1 cellular context compared by ENCODE assay signal in the genomic region with DNA sequence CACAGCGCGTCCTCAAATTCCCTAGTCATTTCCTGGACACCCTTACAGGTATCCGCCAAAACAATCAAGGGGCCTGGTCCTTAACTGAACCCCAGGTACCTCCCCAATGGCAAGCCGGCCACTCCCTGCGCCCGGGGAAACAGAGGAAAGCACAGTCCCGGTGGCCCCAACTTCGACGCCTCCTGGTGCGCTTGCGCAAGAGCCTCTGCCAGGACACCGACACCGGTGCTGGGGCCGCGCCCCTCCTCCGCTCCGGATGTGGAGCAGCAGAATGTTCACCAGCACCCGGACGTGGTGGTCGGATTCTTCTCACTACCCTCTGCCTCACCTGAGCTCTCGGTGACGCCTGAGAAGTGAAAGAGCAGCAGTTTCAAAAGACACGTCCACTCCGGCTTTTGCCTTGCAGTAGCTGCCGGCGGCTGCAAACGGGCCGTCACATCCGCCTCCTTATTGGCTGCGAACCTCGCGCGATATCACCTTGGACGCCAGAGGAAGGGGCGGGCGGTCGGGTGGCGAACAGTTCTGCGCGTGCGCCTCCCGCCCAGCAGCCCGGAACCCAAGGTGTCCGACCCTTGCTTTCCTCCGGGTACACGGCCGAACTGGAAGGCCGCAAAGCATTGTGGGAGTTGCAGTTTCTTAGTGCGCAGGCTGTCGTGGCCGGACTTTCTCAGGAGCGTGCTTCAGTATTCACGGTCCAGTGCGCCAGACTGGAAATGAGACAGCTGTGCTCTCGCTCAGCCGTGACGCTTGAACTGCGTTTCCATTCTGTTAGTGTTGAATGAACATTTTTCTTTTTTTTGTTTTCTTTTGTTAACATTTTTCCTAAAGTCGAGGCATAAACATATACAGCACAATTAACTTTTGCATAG.
A peak's percentile ranks its signal among the peaks of the same experiment; 100 is the strongest.
TF ChIP-seq lines count a peak whose summit lies in the region.

A gene with protein sequence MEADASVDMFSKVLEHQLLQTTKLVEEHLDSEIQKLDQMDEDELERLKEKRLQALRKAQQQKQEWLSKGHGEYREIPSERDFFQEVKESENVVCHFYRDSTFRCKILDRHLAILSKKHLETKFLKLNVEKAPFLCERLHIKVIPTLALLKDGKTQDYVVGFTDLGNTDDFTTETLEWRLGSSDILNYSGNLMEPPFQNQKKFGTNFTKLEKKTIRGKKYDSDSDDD (minus strand): TSS at position 423 of the 869 bp plus-strand sequence. CDS start 3,123 bp downstream, outside the sequence.

TF ChIP-seq in HepG2, 621 proteins besides CTCF, POLR2A, EP300 and RAD21 (continued from another document and continues in another):
- TF ChIP-seq, protein P1, sequence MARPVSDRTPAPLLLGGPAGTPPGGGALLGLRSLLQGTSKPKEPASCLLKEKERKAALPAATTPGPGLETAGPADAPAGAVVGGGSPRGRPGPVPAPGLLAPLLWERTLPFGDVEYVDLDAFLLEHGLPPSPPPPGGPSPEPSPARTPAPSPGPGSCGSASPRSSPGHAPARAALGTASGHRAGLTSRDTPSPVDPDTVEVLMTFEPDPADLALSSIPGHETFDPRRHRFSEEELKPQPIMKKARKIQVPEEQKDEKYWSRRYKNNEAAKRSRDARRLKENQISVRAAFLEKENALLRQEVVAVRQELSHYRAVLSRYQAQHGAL (CRISPR knock-in tag; IDR thresholded peaks at IDR 0.05; ENCODE audit: not compliant biosample characterization) = no peak
- TF ChIP-seq FLYWCH1 (CRISPR knock-in tag; IDR thresholded peaks at IDR 0.05) (no peak), ZNF333 (CRISPR knock-in tag; IDR thresholded peaks at IDR 0.05; ENCODE audit: borderline replicate concordance) (peak; percentile 97), SAFB2 (CRISPR knock-in tag; IDR thresholded peaks at IDR 0.05; ENCODE audit: borderline replicate concordance, low read depth) (peak; percentile 93; the same call in 1 of the 2 replicates), TBP (CRISPR knock-in tag; IDR thresholded peaks at IDR 0.05) (no peak), ZNF768 (CRISPR knock-in tag; IDR thresholded peaks at IDR 0.05) (peak; percentile 56; the same call in 1 of the 2 replicates), ESRRA (CRISPR knock-in tag; IDR thresholded peaks at IDR 0.05; ENCODE audit: low read depth) (peak; percentile 77), ZSCAN30 (CRISPR knock-in tag; IDR thresholded peaks at IDR 0.05) (no peak; the same call in 1 of the 2 replicates), EZH2 (conservative IDR thresholded peaks at IDR 0.05; ENCODE audit: low read depth, low read length) (no peak), ZFP82 (CRISPR knock-in tag; IDR thresholded peaks at IDR 0.05; ENCODE audit: borderline replicate concordance) (peak; percentile 88; the same call in 1 of the 2 replicates), ZNF720 (CRISPR knock-in tag; IDR thresholded peaks at IDR 0.05) (no peak), ZNF232 (CRISPR knock-in tag; IDR thresholded peaks at IDR 0.05; ENCODE audit: borderline replicate concordance) (peak; percentile 85; the same call in 1 of the 2 replicates), HOXA5 (CRISPR knock-in tag; IDR thresholded peaks at IDR 0.05) (no peak), GABPB1 (CRISPR knock-in tag; IDR thresholded peaks at IDR 0.05) (peak; percentile 98), SIN3B (IDR thresholded peaks at IDR 0.05; ENCODE audit: low read length) (peak; percentile 81), MATR3 (CRISPR knock-in tag; IDR thresholded peaks at IDR 0.05) (no peak), MYC (CRISPR knock-in tag; IDR thresholded peaks at IDR 0.05; ENCODE audit: borderline replicate concordance) (peak; percentile 96), EED (CRISPR knock-in tag; IDR thresholded peaks at IDR 0.05) (no peak), ZBTB7A (CRISPR knock-in tag; IDR thresholded peaks at IDR 0.05) (peak; percentile 84), ZNF101 (CRISPR knock-in tag; IDR thresholded peaks at IDR 0.05; ENCODE audit: borderline replicate concordance, low read depth) (0 out of 2 replicates have a peak, but pooled peaks have one; percentile 74), HOXA3 (CRISPR knock-in tag; IDR thresholded peaks at IDR 0.05) (peak; percentile 96), SRF (IDR thresholded peaks at IDR 0.05; ENCODE audit: low read depth, low read length) (peak; percentile 71; the same call in 1 of the 2 replicates), RFXANK (CRISPR knock-in tag; IDR thresholded peaks at IDR 0.05) (peak; percentile 87)
- TF ChIP-seq, protein P2, sequence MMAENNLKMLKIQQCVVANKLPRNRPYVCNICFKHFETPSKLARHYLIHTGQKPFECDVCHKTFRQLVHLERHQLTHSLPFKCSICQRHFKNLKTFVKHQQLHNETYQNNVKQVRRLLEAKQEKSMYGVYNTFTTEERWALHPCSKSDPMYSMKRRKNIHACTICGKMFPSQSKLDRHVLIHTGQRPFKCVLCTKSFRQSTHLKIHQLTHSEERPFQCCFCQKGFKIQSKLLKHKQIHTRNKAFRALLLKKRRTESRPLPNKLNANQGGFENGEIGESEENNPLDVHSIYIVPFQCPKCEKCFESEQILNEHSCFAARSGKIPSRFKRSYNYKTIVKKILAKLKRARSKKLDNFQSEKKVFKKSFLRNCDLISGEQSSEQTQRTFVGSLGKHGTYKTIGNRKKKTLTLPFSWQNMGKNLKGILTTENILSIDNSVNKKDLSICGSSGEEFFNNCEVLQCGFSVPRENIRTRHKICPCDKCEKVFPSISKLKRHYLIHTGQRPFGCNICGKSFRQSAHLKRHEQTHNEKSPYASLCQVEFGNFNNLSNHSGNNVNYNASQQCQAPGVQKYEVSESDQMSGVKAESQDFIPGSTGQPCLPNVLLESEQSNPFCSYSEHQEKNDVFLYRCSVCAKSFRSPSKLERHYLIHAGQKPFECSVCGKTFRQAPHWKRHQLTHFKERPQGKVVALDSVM (CRISPR knock-in tag; IDR thresholded peaks at IDR 0.05) = peak; percentile 78
- TF ChIP-seq, protein P3, sequence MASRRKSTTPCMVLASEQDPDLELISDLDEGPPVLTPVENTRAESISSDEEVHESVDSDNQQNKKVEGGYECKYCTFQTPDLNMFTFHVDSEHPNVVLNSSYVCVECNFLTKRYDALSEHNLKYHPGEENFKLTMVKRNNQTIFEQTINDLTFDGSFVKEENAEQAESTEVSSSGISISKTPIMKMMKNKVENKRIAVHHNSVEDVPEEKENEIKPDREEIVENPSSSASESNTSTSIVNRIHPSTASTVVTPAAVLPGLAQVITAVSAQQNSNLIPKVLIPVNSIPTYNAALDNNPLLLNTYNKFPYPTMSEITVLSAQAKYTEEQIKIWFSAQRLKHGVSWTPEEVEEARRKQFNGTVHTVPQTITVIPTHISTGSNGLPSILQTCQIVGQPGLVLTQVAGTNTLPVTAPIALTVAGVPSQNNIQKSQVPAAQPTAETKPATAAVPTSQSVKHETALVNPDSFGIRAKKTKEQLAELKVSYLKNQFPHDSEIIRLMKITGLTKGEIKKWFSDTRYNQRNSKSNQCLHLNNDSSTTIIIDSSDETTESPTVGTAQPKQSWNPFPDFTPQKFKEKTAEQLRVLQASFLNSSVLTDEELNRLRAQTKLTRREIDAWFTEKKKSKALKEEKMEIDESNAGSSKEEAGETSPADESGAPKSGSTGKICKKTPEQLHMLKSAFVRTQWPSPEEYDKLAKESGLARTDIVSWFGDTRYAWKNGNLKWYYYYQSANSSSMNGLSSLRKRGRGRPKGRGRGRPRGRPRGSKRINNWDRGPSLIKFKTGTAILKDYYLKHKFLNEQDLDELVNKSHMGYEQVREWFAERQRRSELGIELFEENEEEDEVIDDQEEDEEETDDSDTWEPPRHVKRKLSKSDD (CRISPR knock-in tag; IDR thresholded peaks at IDR 0.05; ENCODE audit: low read depth) = 0 out of 2 replicates have a peak, but pooled peaks have one; percentile 23
- TF ChIP-seq, protein P4, sequence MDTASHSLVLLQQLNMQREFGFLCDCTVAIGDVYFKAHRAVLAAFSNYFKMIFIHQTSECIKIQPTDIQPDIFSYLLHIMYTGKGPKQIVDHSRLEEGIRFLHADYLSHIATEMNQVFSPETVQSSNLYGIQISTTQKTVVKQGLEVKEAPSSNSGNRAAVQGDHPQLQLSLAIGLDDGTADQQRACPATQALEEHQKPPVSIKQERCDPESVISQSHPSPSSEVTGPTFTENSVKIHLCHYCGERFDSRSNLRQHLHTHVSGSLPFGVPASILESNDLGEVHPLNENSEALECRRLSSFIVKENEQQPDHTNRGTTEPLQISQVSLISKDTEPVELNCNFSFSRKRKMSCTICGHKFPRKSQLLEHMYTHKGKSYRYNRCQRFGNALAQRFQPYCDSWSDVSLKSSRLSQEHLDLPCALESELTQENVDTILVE (CRISPR knock-in tag; IDR thresholded peaks at IDR 0.05) = peak; percentile 98
- TF ChIP-seq, protein P5, sequence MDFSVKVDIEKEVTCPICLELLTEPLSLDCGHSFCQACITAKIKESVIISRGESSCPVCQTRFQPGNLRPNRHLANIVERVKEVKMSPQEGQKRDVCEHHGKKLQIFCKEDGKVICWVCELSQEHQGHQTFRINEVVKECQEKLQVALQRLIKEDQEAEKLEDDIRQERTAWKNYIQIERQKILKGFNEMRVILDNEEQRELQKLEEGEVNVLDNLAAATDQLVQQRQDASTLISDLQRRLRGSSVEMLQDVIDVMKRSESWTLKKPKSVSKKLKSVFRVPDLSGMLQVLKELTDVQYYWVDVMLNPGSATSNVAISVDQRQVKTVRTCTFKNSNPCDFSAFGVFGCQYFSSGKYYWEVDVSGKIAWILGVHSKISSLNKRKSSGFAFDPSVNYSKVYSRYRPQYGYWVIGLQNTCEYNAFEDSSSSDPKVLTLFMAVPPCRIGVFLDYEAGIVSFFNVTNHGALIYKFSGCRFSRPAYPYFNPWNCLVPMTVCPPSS (IDR thresholded peaks at IDR 0.05) = no peak
- TF ChIP-seq, protein P6, sequence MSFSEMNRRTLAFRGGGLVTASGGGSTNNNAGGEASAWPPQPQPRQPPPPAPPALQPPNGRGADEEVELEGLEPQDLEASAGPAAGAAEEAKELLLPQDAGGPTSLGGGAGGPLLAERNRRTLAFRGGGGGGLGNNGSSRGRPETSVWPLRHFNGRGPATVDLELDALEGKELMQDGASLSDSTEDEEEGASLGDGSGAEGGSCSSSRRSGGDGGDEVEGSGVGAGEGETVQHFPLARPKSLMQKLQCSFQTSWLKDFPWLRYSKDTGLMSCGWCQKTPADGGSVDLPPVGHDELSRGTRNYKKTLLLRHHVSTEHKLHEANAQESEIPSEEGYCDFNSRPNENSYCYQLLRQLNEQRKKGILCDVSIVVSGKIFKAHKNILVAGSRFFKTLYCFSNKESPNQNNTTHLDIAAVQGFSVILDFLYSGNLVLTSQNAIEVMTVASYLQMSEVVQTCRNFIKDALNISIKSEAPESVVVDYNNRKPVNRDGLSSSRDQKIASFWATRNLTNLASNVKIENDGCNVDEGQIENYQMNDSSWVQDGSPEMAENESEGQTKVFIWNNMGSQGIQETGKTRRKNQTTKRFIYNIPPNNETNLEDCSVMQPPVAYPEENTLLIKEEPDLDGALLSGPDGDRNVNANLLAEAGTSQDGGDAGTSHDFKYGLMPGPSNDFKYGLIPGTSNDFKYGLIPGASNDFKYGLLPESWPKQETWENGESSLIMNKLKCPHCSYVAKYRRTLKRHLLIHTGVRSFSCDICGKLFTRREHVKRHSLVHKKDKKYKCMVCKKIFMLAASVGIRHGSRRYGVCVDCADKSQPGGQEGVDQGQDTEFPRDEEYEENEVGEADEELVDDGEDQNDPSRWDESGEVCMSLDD (CRISPR knock-in tag; IDR thresholded peaks at IDR 0.05; ENCODE audit: borderline replicate concordance) = 0 out of 2 replicates have a peak, but pooled peaks have one; percentile 25
- TF ChIP-seq, protein P7, sequence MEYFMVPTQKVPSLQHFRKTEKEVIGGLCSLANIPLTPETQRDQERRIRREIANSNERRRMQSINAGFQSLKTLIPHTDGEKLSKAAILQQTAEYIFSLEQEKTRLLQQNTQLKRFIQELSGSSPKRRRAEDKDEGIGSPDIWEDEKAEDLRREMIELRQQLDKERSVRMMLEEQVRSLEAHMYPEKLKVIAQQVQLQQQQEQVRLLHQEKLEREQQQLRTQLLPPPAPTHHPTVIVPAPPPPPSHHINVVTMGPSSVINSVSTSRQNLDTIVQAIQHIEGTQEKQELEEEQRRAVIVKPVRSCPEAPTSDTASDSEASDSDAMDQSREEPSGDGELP (IDR thresholded peaks at IDR 0.05; ENCODE audit: borderline replicate concordance, low read depth) = peak; percentile 80; the same call in 1 of the 2 replicates
- TF ChIP-seq, protein P8, sequence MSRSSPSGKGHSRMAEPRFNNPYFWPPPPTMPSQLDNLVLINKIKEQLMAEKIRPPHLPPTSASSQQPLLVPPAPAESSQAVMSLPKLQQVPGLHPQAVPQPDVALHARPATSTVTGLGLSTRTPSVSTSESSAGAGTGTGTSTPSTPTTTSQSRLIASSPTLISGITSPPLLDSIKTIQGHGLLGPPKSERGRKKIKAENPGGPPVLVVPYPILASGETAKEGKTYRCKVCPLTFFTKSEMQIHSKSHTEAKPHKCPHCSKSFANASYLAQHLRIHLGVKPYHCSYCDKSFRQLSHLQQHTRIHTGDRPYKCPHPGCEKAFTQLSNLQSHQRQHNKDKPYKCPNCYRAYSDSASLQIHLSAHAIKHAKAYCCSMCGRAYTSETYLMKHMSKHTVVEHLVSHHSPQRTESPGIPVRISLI (CRISPR knock-in tag; IDR thresholded peaks at IDR 0.05; ENCODE audit: borderline replicate concordance) = no peak
- TF ChIP-seq, protein P9, sequence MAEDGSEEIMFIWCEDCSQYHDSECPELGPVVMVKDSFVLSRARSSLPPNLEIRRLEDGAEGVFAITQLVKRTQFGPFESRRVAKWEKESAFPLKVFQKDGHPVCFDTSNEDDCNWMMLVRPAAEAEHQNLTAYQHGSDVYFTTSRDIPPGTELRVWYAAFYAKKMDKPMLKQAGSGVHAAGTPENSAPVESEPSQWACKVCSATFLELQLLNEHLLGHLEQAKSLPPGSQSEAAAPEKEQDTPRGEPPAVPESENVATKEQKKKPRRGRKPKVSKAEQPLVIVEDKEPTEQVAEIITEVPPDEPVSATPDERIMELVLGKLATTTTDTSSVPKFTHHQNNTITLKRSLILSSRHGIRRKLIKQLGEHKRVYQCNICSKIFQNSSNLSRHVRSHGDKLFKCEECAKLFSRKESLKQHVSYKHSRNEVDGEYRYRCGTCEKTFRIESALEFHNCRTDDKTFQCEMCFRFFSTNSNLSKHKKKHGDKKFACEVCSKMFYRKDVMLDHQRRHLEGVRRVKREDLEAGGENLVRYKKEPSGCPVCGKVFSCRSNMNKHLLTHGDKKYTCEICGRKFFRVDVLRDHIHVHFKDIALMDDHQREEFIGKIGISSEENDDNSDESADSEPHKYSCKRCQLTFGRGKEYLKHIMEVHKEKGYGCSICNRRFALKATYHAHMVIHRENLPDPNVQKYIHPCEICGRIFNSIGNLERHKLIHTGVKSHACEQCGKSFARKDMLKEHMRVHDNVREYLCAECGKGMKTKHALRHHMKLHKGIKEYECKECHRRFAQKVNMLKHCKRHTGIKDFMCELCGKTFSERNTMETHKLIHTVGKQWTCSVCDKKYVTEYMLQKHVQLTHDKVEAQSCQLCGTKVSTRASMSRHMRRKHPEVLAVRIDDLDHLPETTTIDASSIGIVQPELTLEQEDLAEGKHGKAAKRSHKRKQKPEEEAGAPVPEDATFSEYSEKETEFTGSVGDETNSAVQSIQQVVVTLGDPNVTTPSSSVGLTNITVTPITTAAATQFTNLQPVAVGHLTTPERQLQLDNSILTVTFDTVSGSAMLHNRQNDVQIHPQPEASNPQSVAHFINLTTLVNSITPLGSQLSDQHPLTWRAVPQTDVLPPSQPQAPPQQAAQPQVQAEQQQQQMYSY (CRISPR knock-in tag; IDR thresholded peaks at IDR 0.05) = peak; percentile 83
- TF ChIP-seq, protein P10, sequence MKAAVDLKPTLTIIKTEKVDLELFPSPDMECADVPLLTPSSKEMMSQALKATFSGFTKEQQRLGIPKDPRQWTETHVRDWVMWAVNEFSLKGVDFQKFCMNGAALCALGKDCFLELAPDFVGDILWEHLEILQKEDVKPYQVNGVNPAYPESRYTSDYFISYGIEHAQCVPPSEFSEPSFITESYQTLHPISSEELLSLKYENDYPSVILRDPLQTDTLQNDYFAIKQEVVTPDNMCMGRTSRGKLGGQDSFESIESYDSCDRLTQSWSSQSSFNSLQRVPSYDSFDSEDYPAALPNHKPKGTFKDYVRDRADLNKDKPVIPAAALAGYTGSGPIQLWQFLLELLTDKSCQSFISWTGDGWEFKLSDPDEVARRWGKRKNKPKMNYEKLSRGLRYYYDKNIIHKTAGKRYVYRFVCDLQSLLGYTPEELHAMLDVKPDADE (CRISPR knock-in tag; IDR thresholded peaks at IDR 0.05) = 0 out of 2 replicates have a peak, but pooled peaks have one; percentile 14
